ENCODE assay signal across 8 cellular contexts in the genomic region with DNA sequence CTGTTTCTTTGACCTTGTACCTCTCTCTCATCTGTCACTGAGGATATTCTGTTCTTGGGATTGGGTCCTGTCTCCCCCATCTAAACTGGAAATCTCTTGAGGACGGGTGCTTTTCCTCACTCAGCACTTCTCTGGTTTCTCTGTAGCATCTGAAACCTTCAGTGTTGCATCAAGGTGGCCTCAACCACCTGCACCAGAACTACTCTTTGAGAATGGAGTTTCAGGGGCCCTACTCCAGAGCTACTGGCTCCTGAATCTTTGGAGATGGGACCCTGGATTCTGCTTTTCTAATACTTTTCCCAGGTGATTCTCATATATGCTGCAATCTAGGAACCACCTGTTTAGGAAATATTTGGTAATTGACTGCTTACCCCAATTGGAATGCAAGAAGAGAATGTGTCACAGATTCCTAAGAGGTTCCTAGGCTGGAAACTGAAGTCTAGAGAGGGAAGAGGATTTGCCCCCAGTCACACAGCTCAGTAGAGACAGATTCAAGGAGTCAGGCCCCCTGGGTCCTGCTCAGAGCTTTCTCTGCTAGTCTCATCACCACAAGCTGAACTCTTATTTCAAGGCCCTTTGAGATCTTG.
DNase-seq lines count a peak whose midpoint lies in the region; ATAC-seq lines count a peak whose summit lies in the region.

No MANE protein-coding gene starts in this region.

- peak; percentile 34 for DNase-seq in ELR (ENCODE audit: low read depth)
- no peak for DNase-seq in activated naive CD8-positive, alpha-beta T cell treated with anti-CD3 and anti-CD28 coated beads, Interleukin-2, amount 50 U/mL, for 24 hours
- DNase-seq in CD1c-positive myeloid dendritic cell (ENCODE audit: extremely low spot score) = no peak
- no peak for DNase-seq in stimulated activated CD4-positive, alpha-beta T cell treated with anti-CD3 and anti-CD28 coated beads, Interleukin-4, amount 100 ng/mL, for 1 hour
- no peak for DNase-seq in NCI-H1092 treated with DMSO at 0.1 percent for 48 hours (lab: John Stamatoyannopoulos, UW)
- no peak for DNase-seq in HuH-7.5 (ENCODE audit: low spot score)

- peak overlapping the region; percentile 88 for H3K4me3 Mint-ChIP-seq in activated naive CD8-positive, alpha-beta T cell treated with anti-CD3 and anti-CD28 coated beads, Interleukin-2, amount 50 U/mL, for 24 hours

- H3K27me3 Mint-ChIP-seq in activated naive CD8-positive, alpha-beta T cell treated with anti-CD3 and anti-CD28 coated beads, Interleukin-2, amount 50 U/mL, for 24 hours = peaks cover 2% of the 10 kb centered on the region

- no peaks in the 10 kb centered on the region for H3K9me3 Mint-ChIP-seq in activated naive CD8-positive, alpha-beta T cell treated with anti-CD3 and anti-CD28 coated beads, Interleukin-2, amount 50 U/mL, for 24 hours

- peaks cover 91% of the 10 kb centered on the region for H3K36me3 Mint-ChIP-seq in activated naive CD8-positive, alpha-beta T cell treated with anti-CD3 and anti-CD28 coated beads, Interleukin-2, amount 50 U/mL, for 24 hours (ENCODE audit: low read depth)

- ATAC-seq in GM19468 (IDR thresholded peaks at IDR 0.05; ENCODE audit: extremely low read depth, unreplicated experiment) (peak; percentile 10), HG03135 (IDR thresholded peaks at IDR 0.05; ENCODE audit: unreplicated experiment) (peak; percentile 25)
- peak; percentile 1 for ATAC-seq in activated naive CD8-positive, alpha-beta T cell treated with anti-CD3 and anti-CD28 coated beads, Interleukin-2, amount 50 U/mL, for 24 hours

- peaks cover 92% of the 10 kb centered on the region for H3K4me1 Mint-ChIP-seq in activated naive CD8-positive, alpha-beta T cell treated with anti-CD3 and anti-CD28 coated beads, Interleukin-2, amount 50 U/mL, for 24 hours

- H3K27ac Mint-ChIP-seq in activated naive CD8-positive, alpha-beta T cell treated with anti-CD3 and anti-CD28 coated beads, Interleukin-2, amount 50 U/mL, for 24 hours = peak overlapping the region; percentile 100
